Comparison of ENCODE assay signal across 11 cellular contexts in genomic region chr19:16895467-16896097, GRCh38. TPM values are rescaled to one million over a fixed set of nuclear protein-coding genes. Genes with fewer than 3 reads are reported as not detected.
DNase-seq lines count a peak whose midpoint lies in the region; ATAC-seq and TF ChIP-seq lines count a peak whose summit lies in the region.
"Had no signal": no experiment of that assay in that cellular context is flagged by ENCODE, and none has a peak within 500 bp of the region (broad histone marks: within the 10 kb centered on the region; RNA-seq: fewer than 3 reads in every experiment).

No MANE protein-coding gene starts in this region.

- TF ChIP-seq CTCF in brain (conservative IDR thresholded peaks at IDR 0.05), result no peak
- no peak for TF ChIP-seq CTCF in thyroid gland (IDR thresholded peaks at IDR 0.05)

- H3K4me3 Mint-ChIP-seq in activated T-cell treated with anti-CD3 and anti-CD28 coated beads, Interleukin-2, amount 50 U/mL, for 24 hours, result peak overlapping the region; percentile 6
- H3K4me3 Mint-ChIP-seq in brain, result peak overlapping the region; percentile 8 to 73 (median 69)

- peaks cover 51% of the 10 kb centered on the region for H3K27me3 Mint-ChIP-seq in activated T-cell treated with anti-CD3 and anti-CD28 coated beads, Interleukin-2, amount 50 U/mL, for 24 hours
- peaks cover 31% of the 10 kb centered on the region for H3K27me3 Mint-ChIP-seq in brain

- H3K27me3 ChIP-seq in iPS-20b (ENCODE audit: insufficient read depth, low read length) (peaks cover 30% of the 10 kb centered on the region), thyroid gland (no peaks in the 10 kb centered on the region)

- ATAC-seq in GM21717 (IDR thresholded peaks at IDR 0.05; ENCODE audit: unreplicated experiment), result no peak
- ATAC-seq: GM12878 had no signal

- H3K9ac ChIP-seq in iPS-20b (ENCODE audit: low read depth, low read length), result no peak overlapping the region

- no peaks in the 10 kb centered on the region for H3K4me1 ChIP-seq in iPS-20b (ENCODE audit: insufficient read depth, low read length)
- peaks cover 0 to 7% of the 10 kb centered on the region in 2 donors for H3K4me1 ChIP-seq in thyroid gland

- intact Hi-C loops in thyroid gland (cut with DNase I), result no loop called here

- H3K27ac ChIP-seq in iPS-20b (ENCODE audit: low read length) (no peak overlapping the region), thyroid gland (peak overlapping the region in 2 of 3 donors; percentile 33 to 53)

- peaks cover 18% of the 10 kb centered on the region for H3K4me1 Mint-ChIP-seq in activated T-cell treated with anti-CD3 and anti-CD28 coated beads, Interleukin-2, amount 50 U/mL, for 24 hours (ENCODE audit: low read depth)
- H3K4me1 Mint-ChIP-seq in brain, result peaks cover 15% of the 10 kb centered on the region

- H3K36me3 ChIP-seq in iPS-20b (ENCODE audit: insufficient read depth, low read depth, low read length) (no peaks in the 10 kb centered on the region), thyroid gland (no peaks in the 10 kb centered on the region)

- no peak for DNase-seq in activated T-cell treated with anti-CD3 and anti-CD28 coated beads, Interleukin-2, amount 50 U/mL, for 24 hours
- no peak for DNase-seq in activated T-cell treated with anti-CD3 and anti-CD28 coated beads for 4 hours
- no peak for DNase-seq in thyroid gland
- no peak for DNase-seq in germinal center (ENCODE audit: low spot score)
- no peak for DNase-seq in NCI-H2196 treated with DMSO at 0.1 percent for 48 hours (lab: John Stamatoyannopoulos, UW; ENCODE audit: unreplicated experiment)
- DNase-seq: NCI-H2081 had no signal

- no peaks in the 10 kb centered on the region for H3K9me3 Mint-ChIP-seq in activated T-cell treated with anti-CD3 and anti-CD28 coated beads, Interleukin-2, amount 50 U/mL, for 24 hours
- H3K9me3 Mint-ChIP-seq in brain, result peaks cover 0 to 7% (median 4%) of the 10 kb centered on the region in 5 experiments

- no peak overlapping the region for H3K27ac Mint-ChIP-seq in activated T-cell treated with anti-CD3 and anti-CD28 coated beads, Interleukin-2, amount 50 U/mL, for 24 hours
- H3K27ac Mint-ChIP-seq in brain, result peak overlapping the region in 1 of 5 experiments; percentile 25

- no peaks in the 10 kb centered on the region for H3K36me3 Mint-ChIP-seq in activated T-cell treated with anti-CD3 and anti-CD28 coated beads, Interleukin-2, amount 50 U/mL, for 24 hours (ENCODE audit: low read depth)
- H3K36me3 Mint-ChIP-seq in brain, result no peaks in the 10 kb centered on the region

- no peak for TF ChIP-seq POLR2A in thyroid gland (IDR thresholded peaks at IDR 0.05)

- H3K9me3 ChIP-seq in iPS-20b (ENCODE audit: insufficient read depth, low read depth, low read length) (no peaks in the 10 kb centered on the region), thyroid gland (no peaks in the 10 kb centered on the region)

- 47 to 54% methylated on average over 23 to 27 of the region's 29 CpGs for WGBS in thyroid gland, 2 donors

- H3K4me3 ChIP-seq in iPS-20b (ENCODE audit: low read length) (peak overlapping the region; percentile 77), thyroid gland (replicated peaks in 1 of 3) (no peak overlapping the region)

RNA-seq across cellular contexts. Expression of gene F2RL3, which starts 6.8 kb away (rescaled TPM):
- 0.12 TPM for polyA plus RNA-seq in brain (ENCODE audit: insufficient read depth, low read depth, low replicate concordance)
- 10 to 100 TPM in 3 of 4 donors, 1 to 10 TPM in 1; 9.9 to 44.2 (median 12.6) TPM for total RNA-seq in thyroid gland
- total RNA-seq: temporal lobe had no signal
